ENCODE assay signal across 11 cellular contexts in genomic region chr18:26386002-26386401, GRCh38.
A peak's percentile ranks its signal among the peaks of the same experiment; 100 is the strongest.
DNase-seq lines count a peak whose midpoint lies in the region; ATAC-seq, FAIRE-seq and TF ChIP-seq lines count a peak whose summit lies in the region.
"Had no signal": no experiment of that assay in that cellular context is flagged by ENCODE, and none has a peak within 500 bp of the region (broad histone marks: within the 10 kb centered on the region; RNA-seq: fewer than 3 reads in every experiment).

No MANE protein-coding gene starts in this region.

- no peak overlapping the region for H3K4me3 Mint-ChIP-seq in stimulated activated naive B cell treated with anti-CD40 and anti-IgM and Interleukin-4, amounts not matched to agents 10 μg/mL and 1 μg/mL and 100 μg/mL, for 72 hours
- H3K4me3 Mint-ChIP-seq: GM23338 had no signal

- no peaks in the 10 kb centered on the region for H3K27me3 ChIP-seq in SJCRH30
- no peaks in the 10 kb centered on the region for H3K27me3 ChIP-seq in pancreas

- no peaks in the 10 kb centered on the region for H3K36me3 ChIP-seq in SJCRH30
- H3K36me3 ChIP-seq in pancreas = no peaks in the 10 kb centered on the region

- DNase-seq in EH (ENCODE audit: low read depth) = peak; percentile 74
- DNase-seq in SJCRH30 = peak; percentile 62 to 84
- peak; percentile 57 for DNase-seq in fibroblast of villous mesenchyme (ENCODE audit: low read depth)
- no peak for DNase-seq in pancreas
- DNase-seq in stimulated activated naive B cell treated with anti-CD40 and anti-IgM and Interleukin-4, amounts not matched to agents 10 μg/mL and 1 μg/mL and 100 μg/mL, for 72 hours = no peak
- DNase-seq in NK-92 treated with Interleukin-12 subunit alpha and Interleukin-12 subunit beta, amount 100 ng/mL, for 24 hours (lab: John Stamatoyannopoulos, UW) = no peak
- DNase-seq: stimulated activated CD4-positive, alpha-beta T cell treated with anti-CD3 and anti-CD28 coated beads, Interleukin-12 subunit alpha, Interleukin-12 subunit beta, amount 100 ng/mL, for 4 hours had no signal

- H3K4me1 Mint-ChIP-seq in stimulated activated naive B cell treated with anti-CD40 and anti-IgM and Interleukin-4, amounts not matched to agents 10 μg/mL and 1 μg/mL and 100 μg/mL, for 72 hours = peaks cover 0 to 9% of the 10 kb centered on the region in 2 donors

- intact Hi-C loops in pancreas (cut with DNase I) = loop anchor here in 1 of 3 donors (10.0 kb wide), 1 partner anchor 269 kb away; no protein-coding TSS in a partner anchor

- H3K4me1 ChIP-seq in SJCRH30 (peaks cover 13% of the 10 kb centered on the region), pancreas (peaks cover 0 to 4% (median 0%) of the 10 kb centered on the region in 3 donors)

- no peak overlapping the region for H3K27ac Mint-ChIP-seq in stimulated activated naive B cell treated with anti-CD40 and anti-IgM and Interleukin-4, amounts not matched to agents 10 μg/mL and 1 μg/mL and 100 μg/mL, for 72 hours
- H3K27ac Mint-ChIP-seq: GM23338 had no signal

- H3K4me3 ChIP-seq in SJCRH30 (no peak overlapping the region), fibroblast of villous mesenchyme (ENCODE audit: low read depth, low read length) (no peak overlapping the region), pancreas (no peak overlapping the region)
- H3K4me3 ChIP-seq: GM23338 had no signal

- FAIRE-seq in pancreas (lab: Jason Lieb, UNC) = no peak
- FAIRE-seq: urothelium cell line had no signal

- TF ChIP-seq CTCF in fibroblast of villous mesenchyme (IDR thresholded peaks at IDR 0.05; ENCODE audit: insufficient read depth, low read depth, low read length) (no peak), pancreas (IDR thresholded peaks at IDR 0.05) (no peak)

- H3K9me3 Mint-ChIP-seq in stimulated activated naive B cell treated with anti-CD40 and anti-IgM and Interleukin-4, amounts not matched to agents 10 μg/mL and 1 μg/mL and 100 μg/mL, for 72 hours = no peaks in the 10 kb centered on the region
- H3K9me3 Mint-ChIP-seq: GM23338 had no signal

- peaks cover 13 to 24% of the 10 kb centered on the region in 2 donors for H3K36me3 Mint-ChIP-seq in stimulated activated naive B cell treated with anti-CD40 and anti-IgM and Interleukin-4, amounts not matched to agents 10 μg/mL and 1 μg/mL and 100 μg/mL, for 72 hours

- H3K27ac ChIP-seq in SJCRH30 (peak overlapping the region; percentile 66), pancreas (no peak overlapping the region)

- H3K9me3 ChIP-seq in SJCRH30 (replicated peaks) = no peaks in the 10 kb centered on the region
- no peaks in the 10 kb centered on the region for H3K9me3 ChIP-seq in pancreas

- ATAC-seq in pancreas (peak in 3 of 4 donors; percentile 57 to 74 (median 74)), HG02852 (IDR thresholded peaks at IDR 0.05; ENCODE audit: unreplicated experiment) (no peak), HG02973 (IDR thresholded peaks at IDR 0.05; ENCODE audit: unreplicated experiment) (no peak)
- ATAC-seq in stimulated activated naive B cell treated with anti-CD40 and anti-IgM and Interleukin-4, amounts not matched to agents 10 μg/mL and 1 μg/mL and 100 μg/mL, for 72 hours (replicated peaks) = no peak
- ATAC-seq: GM23338 had no signal

- no peaks in the 10 kb centered on the region for H3K27me3 Mint-ChIP-seq in stimulated activated naive B cell treated with anti-CD40 and anti-IgM and Interleukin-4, amounts not matched to agents 10 μg/mL and 1 μg/mL and 100 μg/mL, for 72 hours

Comparison
In these comparisons a context has a peak if more than half of its experiments do, and no peak if none do; other contexts are left out.
1. DNase-seq: peak in EH (single experiment), SJCRH30 (2 of 2) and fibroblast of villous mesenchyme (single experiment); none in pancreas (0 of 6), stimulated activated naive B cell treated with anti-CD40 and anti-IgM and Interleukin-4, amounts not matched to agents 10 μg/mL and 1 μg/mL and 100 μg/mL, for 72 hours (single experiment) and NK-92 treated with Interleukin-12 subunit alpha and Interleukin-12 subunit beta, amount 100 ng/mL, for 24 hours (single experiment).
2. ATAC-seq: peak in pancreas (3 of 4); none in HG02852 (single experiment), stimulated activated naive B cell treated with anti-CD40 and anti-IgM and Interleukin-4, amounts not matched to agents 10 μg/mL and 1 μg/mL and 100 μg/mL, for 72 hours (0 of 2) and HG02973 (single experiment).